Comparison of ENCODE assay signal across 20 cellular contexts in the genomic region with DNA sequence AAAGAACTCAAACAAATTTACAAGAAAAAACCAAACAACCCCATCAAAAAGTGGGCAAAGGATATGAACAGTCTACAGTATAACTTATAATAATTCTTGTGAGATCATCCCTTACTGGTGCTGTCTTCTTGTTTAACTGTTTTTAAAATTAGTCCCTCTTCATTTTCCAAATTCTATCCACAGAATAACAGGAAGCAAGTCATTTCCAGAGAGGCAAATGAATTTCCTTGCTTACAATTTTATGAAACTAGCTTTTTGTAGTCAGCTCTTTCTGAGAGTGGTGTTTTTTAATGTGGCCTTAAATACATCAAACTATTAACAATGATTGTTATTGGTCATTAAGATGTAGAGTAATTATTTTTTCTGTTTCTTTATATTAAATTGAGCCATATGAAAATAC. TPM values are rescaled to one million over a fixed set of nuclear protein-coding genes. Genes with fewer than 3 reads are reported as not detected.
DNase-seq lines count a peak whose midpoint lies in the region; FAIRE-seq and TF ChIP-seq lines count a peak whose summit lies in the region.
"Had no signal": no experiment of that assay in that cellular context is flagged by ENCODE, and none has a peak within 500 bp of the region (broad histone marks: within the 10 kb centered on the region; RNA-seq: fewer than 3 reads in every experiment).

No MANE protein-coding gene starts in this region.

- intact Hi-C loops in spleen (cut with DNase I; ENCODE audit: low total_unique reads): no loop called here

- no peaks in the 10 kb centered on the region for H3K27me3 ChIP-seq in spleen (replicated peaks in 1 of 7)
- H3K27me3 ChIP-seq: SJCRH30 had no signal

- peaks cover 0 to 9% (median 0%) of the 10 kb centered on the region in 6 donors for H3K36me3 ChIP-seq in spleen

- no peak for TF ChIP-seq POLR2A in spleen (IDR thresholded peaks at IDR 0.05)

- H3K27ac ChIP-seq in spleen (peak overlapping the region in 7 of 8 donors; percentile 5 to 75 (median 55)), coronary artery (no peak overlapping the region)
- H3K27ac ChIP-seq: SJCRH30 had no signal

- FAIRE-seq in endometrium (lab: Jason Lieb, UNC): peak; percentile 54
- FAIRE-seq: G401.6, K562 had no signal

- DNase-seq in dermis blood vessel endothelial cell: peak; percentile 70
- DNase-seq in lung microvascular endothelial cell (ENCODE audit: low read depth in 2 of 2): peak; percentile 72 to 73
- DNase-seq in spleen: no peak
- DNase-seq in NCI-H774 (lab: John Stamatoyannopoulos, UW): no peak
- DNase-seq in coronary artery (ENCODE audit: low spot score): no peak
- no peak for DNase-seq in NCI-H1105 treated with DMSO at 0.1 percent for 48 hours (lab: John Stamatoyannopoulos, UW)
- DNase-seq: C1 segment of cervical spinal cord; CD4-positive, alpha-beta memory T cell; COR-L47; Kasumi-1; NCI-H1105; NCI-H2029; NCI-H446; NCI-H524 treated with DMSO at 0.1 percent for 48 hours; NK-92 treated with Interleukin-12 subunit alpha and Interleukin-12 subunit beta, amount 100 ng/mL, for 24 hours; PC-3; SJCRH30 had no signal

- TF ChIP-seq CTCF in spleen (IDR thresholded peaks at IDR 0.05 in 8 of 11, conservative IDR thresholded peaks at IDR 0.05 in 3 of 11) (no peak), coronary artery (IDR thresholded peaks at IDR 0.05) (no peak)

- peaks cover 0 to 5% (median 0%) of the 10 kb centered on the region in 8 donors for H3K9me3 ChIP-seq in spleen

- peaks cover 0 to 6% (median 0%) of the 10 kb centered on the region in 6 donors for H3K4me1 ChIP-seq in spleen

- H3K4me3 ChIP-seq in spleen (no peak overlapping the region), coronary artery (no peak overlapping the region)
- H3K4me3 ChIP-seq: K562, SJCRH30 had no signal

RNA-seq across cellular contexts. Expression of a gene that starts 40.6 kb away (rescaled TPM):
- 27.3 and 43.6 TPM in 2 replicates for total RNA-seq in dermis blood vessel endothelial cell
- 15.0 and 28.4 TPM in 2 replicates for total RNA-seq in lung microvascular endothelial cell
- 10 to 100 TPM in 6 of 7 donors, 1 to 10 TPM in 1; 9.5 to 26.7 (median 13.6) TPM for total RNA-seq in spleen
- polyA plus RNA-seq in spleen: 1 to 10 TPM; 5.4 to 9.5 (median 6.9) TPM

Comparison
In these comparisons a context has a peak if more than half of its experiments do, and no peak if none do; other contexts are left out.
1. DNase-seq: peak in dermis blood vessel endothelial cell (single experiment) and lung microvascular endothelial cell (2 of 2); none in spleen (single experiment), NCI-H774 (single experiment), coronary artery (single experiment) and NCI-H1105 treated with DMSO at 0.1 percent for 48 hours (single experiment).
2. H3K27ac ChIP-seq: peak in spleen (7 of 8); none in coronary artery (0 of 2).